Comparison of ENCODE assay signal across 7 cellular contexts in the genomic region with DNA sequence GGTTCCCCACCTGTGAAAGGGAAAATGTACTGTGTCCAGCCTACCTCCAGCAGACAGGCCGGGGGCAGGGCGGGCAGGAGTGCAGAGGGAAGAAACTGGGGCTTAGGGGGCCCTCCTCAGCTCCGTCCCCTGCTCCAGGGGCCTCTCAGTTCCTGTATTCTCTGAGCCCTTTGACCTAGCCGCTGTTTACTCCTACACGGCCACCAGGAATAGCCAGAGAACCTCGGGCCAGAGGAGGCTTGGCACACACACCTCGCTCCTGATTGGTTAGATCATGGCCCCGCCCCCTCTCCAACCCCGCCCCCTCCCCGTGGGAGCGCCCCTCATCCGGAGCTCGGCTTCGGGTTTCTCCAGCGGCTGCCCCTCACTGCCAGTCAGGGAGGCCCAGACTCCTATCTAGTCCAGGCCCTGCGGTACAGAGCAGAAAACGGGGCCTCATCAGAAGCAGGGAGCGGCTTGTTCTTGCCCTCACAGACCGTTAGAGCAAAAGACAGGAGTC. TPM values are rescaled to one million over a fixed set of nuclear protein-coding genes. Genes with fewer than 3 reads are reported as not detected.
DNase-seq lines count a peak whose midpoint lies in the region; ATAC-seq, FAIRE-seq and TF ChIP-seq lines count a peak whose summit lies in the region.

No MANE protein-coding gene starts in this region.

- FAIRE-seq in GM12891 (lab: Jason Lieb, UNC) = no peak

- no peak for ATAC-seq in HG02763 (IDR thresholded peaks at IDR 0.05; ENCODE audit: unreplicated experiment)

- H3K27ac ChIP-seq in skin epidermis = peak overlapping the region in 18 of 21 experiments; percentile 3 to 99 (median 90)

- TF ChIP-seq POLR2A in GM12891 (IDR thresholded peaks at IDR 0.05; ENCODE audit: low read depth, low read length) = no peak

- no peak for TF ChIP-seq CTCF in cardiac fibroblast (IDR thresholded peaks at IDR 0.05; ENCODE audit: low read depth, low read length)

- DNase-seq in GM12891 (ENCODE audit: insufficient read length, low spot score) (peak; percentile 65), NCI-H82 treated with DMSO at 0.1 percent for 48 hours (lab: John Stamatoyannopoulos, UW; ENCODE audit: unreplicated experiment) (peak; percentile 49), cardiac fibroblast (ENCODE audit: low read depth in 2 of 2) (peak; percentile 70 to 95), iris pigment epithelial cell (ENCODE audit: low read depth) (peak; percentile 82), T-helper 1 cell (no peak)

- H3K4me3 ChIP-seq in cardiac fibroblast (replicated peaks in 1 of 2; ENCODE audit: low read depth in 2 of 2, low read length in 2 of 2) (peak overlapping the region; percentile 27 to 32), skin epidermis (peak overlapping the region in 3 of 7 experiments; percentile 4 to 95 (median 87))

TF ChIP-seq in GM12891, 5 proteins besides CTCF, POLR2A, EP300 and RAD21:
- TF ChIP-seq SPI1 (IDR thresholded peaks at IDR 0.05; ENCODE audit: low read depth, low read length) = peak; percentile 22; the same call in 1 of the 2 replicates
- no peak for TF ChIP-seq PAX5 (IDR thresholded peaks at IDR 0.05; ENCODE audit: insufficient read depth, low read length, severe bottlenecking)
- TF ChIP-seq POU2F2 (IDR thresholded peaks at IDR 0.05; ENCODE audit: low read depth, low read length) = no peak
- no peak for TF ChIP-seq POLR2AphosphoS5 (IDR thresholded peaks at IDR 0.05; ENCODE audit: low read depth, low read length)

RNA-seq across cellular contexts. Expression of gene ST6GALNAC6, which starts 2.2 kb away (rescaled TPM):
- 23.2 TPM for polyA plus RNA-seq in GM12891 (2012; ENCODE audit: low read depth, missing spikeins)

RNA-seq across cellular contexts. Expression of gene ST6GALNAC4, which starts 19.6 kb away (rescaled TPM):
- 27.0 TPM for polyA plus RNA-seq in GM12891 (2012; ENCODE audit: low read depth, missing spikeins)

RNA-seq across cellular contexts. Expression of gene AK1, which starts 19.8 kb away (rescaled TPM):
- polyA plus RNA-seq in GM12891 (2012; ENCODE audit: low read depth, missing spikeins) = 7.0 TPM

RNA-seq across cellular contexts. Expression of gene PIP5KL1, which starts 33.3 kb away (rescaled TPM):
- polyA plus RNA-seq in GM12891 (2012; ENCODE audit: low read depth, missing spikeins) = 0.42 TPM

RNA-seq across cellular contexts. Expression of gene DPM2, which starts 40.4 kb away (rescaled TPM):
- polyA plus RNA-seq in GM12891 (2012; ENCODE audit: low read depth, missing spikeins) = 28.2 TPM

Comparison
In these comparisons a context has a peak if more than half of its experiments do, and no peak if none do; other contexts are left out.
1. DNase-seq: peak in GM12891 (single experiment), NCI-H82 treated with DMSO at 0.1 percent for 48 hours (single experiment), cardiac fibroblast (2 of 2) and iris pigment epithelial cell (single experiment); none in T-helper 1 cell (0 of 5).